12 cellular contexts compared by ENCODE assay signal in genomic region chr9:77827104-77827784, GRCh38.
DNase-seq lines count a peak whose midpoint lies in the region; ATAC-seq and TF ChIP-seq lines count a peak whose summit lies in the region.
"Had no signal": no experiment of that assay in that cellular context is flagged by ENCODE, and none has a peak within 500 bp of the region (broad histone marks: within the 10 kb centered on the region; RNA-seq: fewer than 3 reads in every experiment).

No MANE protein-coding gene starts in this region.

- no peak for TF ChIP-seq CTCF in HFFc6 (IDR thresholded peaks at IDR 0.05)

- H3K27ac ChIP-seq in SK-N-MC (0 out of 2 replicates have a peak overlapping the region, but pooled peaks have one; percentile 7), substantia nigra (ENCODE audit: low read depth, low read length, poor library complexity, severe bottlenecking) (no peak overlapping the region)
- H3K27ac ChIP-seq: SJCRH30 had no signal

- DNase-seq in HFFc6, result no peak
- DNase-seq in SK-N-MC (ENCODE audit: low read depth, low spot score), result no peak
- DNase-seq in naive B cell, result peak; percentile 3
- no peak for DNase-seq in RPMI8226
- no peak for DNase-seq in occipital lobe (lab: John Stamatoyannopoulos, UW)
- no peak for DNase-seq in substantia nigra (lab: John Stamatoyannopoulos, UW)
- DNase-seq: effector CD8-positive, alpha-beta T cell; NCI-H1436; posterior cingulate gyrus; SJCRH30 had no signal

- peak; percentile 67 for ATAC-seq in GM18498 (IDR thresholded peaks at IDR 0.05; ENCODE audit: unreplicated experiment)
- ATAC-seq in naive B cell (ENCODE audit: low read depth in 2 of 2), result peak; percentile 42 to 45
- ATAC-seq: activated T-helper 17 cell treated with anti-CD3 and anti-CD28 coated beads, Interleukin-2, amount 50 U/mL, for 72 hours had no signal

- peak overlapping the region; percentile 50 for H3K27ac Mint-ChIP-seq in HFFc6
- H3K27ac Mint-ChIP-seq in naive B cell, result peak overlapping the region in 2 of 6 donors; percentile 0 to 59
- H3K27ac Mint-ChIP-seq: activated T-helper 17 cell treated with anti-CD3 and anti-CD28 coated beads, Interleukin-2, amount 50 U/mL, for 72 hours had no signal

- H3K9me3 ChIP-seq in SK-N-MC (ENCODE audit: low read depth, low read length), result no peaks in the 10 kb centered on the region
- H3K9me3 ChIP-seq: SJCRH30 had no signal

- H3K36me3 Mint-ChIP-seq in HFFc6 (ENCODE audit: low read depth) (no peaks in the 10 kb centered on the region), naive B cell (no peaks in the 10 kb centered on the region)

- H3K9me3 Mint-ChIP-seq in HFFc6 (no peaks in the 10 kb centered on the region), naive B cell (no peaks in the 10 kb centered on the region)
- H3K9me3 Mint-ChIP-seq: activated T-helper 17 cell treated with anti-CD3 and anti-CD28 coated beads, Interleukin-2, amount 50 U/mL, for 72 hours had no signal

- no peak overlapping the region for H3K9ac ChIP-seq in SK-N-MC (ENCODE audit: insufficient read length)

- no peaks in the 10 kb centered on the region for H3K27me3 Mint-ChIP-seq in HFFc6 (ENCODE audit: insufficient read depth)
- no peaks in the 10 kb centered on the region for H3K27me3 Mint-ChIP-seq in naive B cell
- H3K27me3 Mint-ChIP-seq: activated T-helper 17 cell treated with anti-CD3 and anti-CD28 coated beads, Interleukin-2, amount 50 U/mL, for 72 hours had no signal

- H3K4me3 Mint-ChIP-seq in HFFc6 (peak overlapping the region; percentile 41; the same call in 1 of the 2 replicates), naive B cell (peak overlapping the region in 4 of 8 donors; percentile 3 to 31 (median 14))
- H3K4me3 Mint-ChIP-seq: activated T-helper 17 cell treated with anti-CD3 and anti-CD28 coated beads, Interleukin-2, amount 50 U/mL, for 72 hours had no signal

- H3K36me3 ChIP-seq in SK-N-MC (ENCODE audit: insufficient read depth, low read length), result no peaks in the 10 kb centered on the region
- H3K36me3 ChIP-seq: SJCRH30 had no signal

- H3K4me3 ChIP-seq in SK-N-MC, result no peak overlapping the region
- H3K4me3 ChIP-seq: SJCRH30 had no signal

- H3K4me1 Mint-ChIP-seq in HFFc6 (ENCODE audit: low read depth) (peaks cover 29% of the 10 kb centered on the region), naive B cell (peaks cover 7 to 8% (median 7%) of the 10 kb centered on the region in 3 donors)
